In genomic region chr3:132543016-132543739, GRCh38 we compare ENCODE assay signal across 10 cellular contexts. TPM values are rescaled to one million over a fixed set of nuclear protein-coding genes. Genes with fewer than 3 reads are reported as not detected.
DNase-seq lines count a peak whose midpoint lies in the region; ATAC-seq and TF ChIP-seq lines count a peak whose summit lies in the region.
"Had no signal": no experiment of that assay in that cellular context is flagged by ENCODE, and none has a peak within 500 bp of the region (broad histone marks: within the 10 kb centered on the region; RNA-seq: fewer than 3 reads in every experiment).

No MANE protein-coding gene starts in this region.

- H3K27me3 ChIP-seq in trophoblast cell (ENCODE audit: insufficient read depth, low read length) (no peaks in the 10 kb centered on the region), SJCRH30 (no peaks in the 10 kb centered on the region), BE2C (no peaks in the 10 kb centered on the region)

- H3K79me1 ChIP-seq in trophoblast cell (ENCODE audit: low read length) = no peaks in the 10 kb centered on the region

- no CpG with 5 or more reads among the region's 2 CpGs for WGBS in trophoblast cell (ENCODE audit: extremely low coverage, insufficient coverage, insufficient read length)

- H3K27ac ChIP-seq in trophoblast cell (ENCODE audit: low read depth, low read length) (no peak overlapping the region), SJCRH30 (no peak overlapping the region)

- peak overlapping the region; percentile 42 for H3K27ac Mint-ChIP-seq in chondrocyte (ENCODE audit: unreplicated experiment)

- ATAC-seq in GM21526 (IDR thresholded peaks at IDR 0.05; ENCODE audit: low FRiP score, unreplicated experiment) = no peak

- no peak overlapping the region for H3K14ac ChIP-seq in trophoblast cell (ENCODE audit: low read length)

- no peak overlapping the region for H2AK5ac ChIP-seq in trophoblast cell (ENCODE audit: low read length)

- H4K91ac ChIP-seq in trophoblast cell (ENCODE audit: low read depth, low read length) = no peak overlapping the region

- no peaks in the 10 kb centered on the region for H3K79me2 ChIP-seq in trophoblast cell (ENCODE audit: control insufficient read depth, insufficient read depth, low read length, poor library complexity)

- H2BK12ac ChIP-seq in trophoblast cell (ENCODE audit: low read length) = no peak overlapping the region

- H3K4me3 Mint-ChIP-seq in chondrocyte (ENCODE audit: unreplicated experiment) = no peak overlapping the region
- H3K4me3 Mint-ChIP-seq: brain had no signal

- no peak overlapping the region for H2BK5ac ChIP-seq in trophoblast cell (ENCODE audit: low read depth, low read length, poor library complexity)

- no peak overlapping the region for H3K18ac ChIP-seq in trophoblast cell (ENCODE audit: low read length)

- TF ChIP-seq CTCF in chondrocyte (IDR thresholded peaks at IDR 0.05) (no peak), BE2C (IDR thresholded peaks at IDR 0.05; ENCODE audit: low read depth, low read length) (no peak)

- H3K9me3 ChIP-seq in trophoblast cell (ENCODE audit: insufficient read depth, low read depth, low read length) (peaks cover 4% of the 10 kb centered on the region), SJCRH30 (replicated peaks) (no peaks in the 10 kb centered on the region), BE2C (no peaks in the 10 kb centered on the region)

- H3K4me2 ChIP-seq in trophoblast cell (ENCODE audit: low read length) = no peak overlapping the region

- peaks cover 7 to 11% of the 10 kb centered on the region in 2 experiments for H3K36me3 ChIP-seq in trophoblast cell (ENCODE audit: control insufficient read depth in 1 of 2, insufficient read depth in 2 of 2, low read length in 2 of 2)
- H3K36me3 ChIP-seq in SJCRH30 = 0 out of 2 replicates have a peak, but pooled peaks cover 4% of the 10 kb centered on the region
- H3K36me3 ChIP-seq in BE2C = peaks cover 8% of the 10 kb centered on the region; the same call in 1 of the 2 replicates

- no peak overlapping the region for H4K8ac ChIP-seq in trophoblast cell (ENCODE audit: low read depth, low read length)

- H3K4me1 Mint-ChIP-seq in chondrocyte (ENCODE audit: low read depth) = peaks cover 22% of the 10 kb centered on the region
- H3K4me1 Mint-ChIP-seq: brain had no signal

- H3K36me3 Mint-ChIP-seq in chondrocyte (ENCODE audit: low read depth) = peaks cover 17% of the 10 kb centered on the region

- no peak overlapping the region for H3K23ac ChIP-seq in trophoblast cell (ENCODE audit: low read length)

- peak; percentile 74 for DNase-seq in GM03348 (ENCODE audit: low spot score)
- DNase-seq in MV-4-11 (lab: John Stamatoyannopoulos, UW) = peak; percentile 91
- DNase-seq in chondrocyte (ENCODE audit: low spot score) = no peak
- DNase-seq in trophoblast cell = peak; percentile 23 to 74
- DNase-seq in SJCRH30 = no peak
- no peak for DNase-seq in BE2C
- no peak for DNase-seq in NCI-H748 treated with DMSO at 0.1 percent for 48 hours (lab: John Stamatoyannopoulos, UW)
- DNase-seq: right cardiac atrium had no signal

- H2BK120ac ChIP-seq in trophoblast cell (ENCODE audit: insufficient read depth, low read length, poor library complexity) = no peak overlapping the region

- no peak overlapping the region for H4K12ac ChIP-seq in trophoblast cell (ENCODE audit: low read depth, low read length)

- no peak overlapping the region for H3K9ac ChIP-seq in trophoblast cell (ENCODE audit: low read length)

- H3K27me3 Mint-ChIP-seq in chondrocyte (ENCODE audit: low read depth) = no peaks in the 10 kb centered on the region
- H3K27me3 Mint-ChIP-seq: brain had no signal

- no peak overlapping the region for H3K4ac ChIP-seq in trophoblast cell (ENCODE audit: low read depth, low read length)

- H3K4me3 ChIP-seq in trophoblast cell (ENCODE audit: low read depth, low read length) (no peak overlapping the region), SJCRH30 (no peak overlapping the region), BE2C (ENCODE audit: low read depth, low read length) (no peak overlapping the region)

- H3K4me1 ChIP-seq in trophoblast cell (ENCODE audit: control insufficient read depth in 1 of 2, insufficient read depth in 2 of 2, low read length in 2 of 2) = no peaks in the 10 kb centered on the region
- H3K4me1 ChIP-seq in SJCRH30 = no peaks in the 10 kb centered on the region
- H3K4me1 ChIP-seq in BE2C = no peaks in the 10 kb centered on the region

- no peak overlapping the region for H2AFZ ChIP-seq in trophoblast cell (ENCODE audit: insufficient read depth, low read length, poor library complexity)

- no peaks in the 10 kb centered on the region for H3K9me3 Mint-ChIP-seq in chondrocyte (ENCODE audit: low read depth)
- H3K9me3 Mint-ChIP-seq: brain had no signal

RNA-seq across cellular contexts. Expression of gene ACKR4, which starts 53.9 kb away (rescaled TPM):
- 0.22 TPM in 1 of 3 replicates, not detected in the others for total RNA-seq in chondrocyte
- 0.03 TPM in 1 of 2 replicates, not detected in the other for polyA plus RNA-seq in trophoblast cell (2013)
- not detected in 2 replicates for total RNA-seq in SJCRH30 (2014; rRNA removed; shearing (Covaris generic))
- polyA plus RNA-seq in BE2C (2012; ENCODE audit: insufficient read depth, insufficient read length, low read depth) = not detected

Comparison
In these comparisons a context has a peak if more than half of its experiments do, and no peak if none do; other contexts are left out.
1. DNase-seq: peak in GM03348 (single experiment), MV-4-11 (single experiment) and trophoblast cell (2 of 2); none in chondrocyte (single experiment), SJCRH30 (0 of 2), BE2C (single experiment) and NCI-H748 treated with DMSO at 0.1 percent for 48 hours (single experiment).